In the genomic region with DNA sequence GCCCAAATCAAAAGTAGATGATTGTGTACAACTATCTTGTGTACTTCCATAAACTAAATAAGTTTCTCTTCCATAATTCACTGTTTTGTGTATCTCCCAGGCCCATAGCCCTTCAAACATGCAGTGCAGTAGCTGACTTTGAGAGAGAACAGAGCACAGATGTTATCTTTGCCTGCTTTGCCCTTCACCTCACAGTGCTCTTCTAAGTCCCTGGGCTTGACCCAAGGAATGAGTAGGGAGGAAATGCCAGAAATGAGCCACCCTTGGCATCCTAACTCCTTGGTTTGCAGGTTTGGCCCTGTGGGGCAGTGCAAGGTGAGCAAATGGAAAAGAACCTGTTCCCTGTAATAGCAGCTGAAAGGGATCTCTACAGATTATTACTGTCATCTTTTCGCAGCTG, we compare ENCODE assay signal across 1 cellular context.
TF ChIP-seq lines count a peak whose summit lies in the region.

No MANE protein-coding gene starts in this region.

TF ChIP-seq in SK-N-SH, 30 proteins besides CTCF, POLR2A, EP300 and RAD21 (continued from another document):
- TF ChIP-seq, protein P1, sequence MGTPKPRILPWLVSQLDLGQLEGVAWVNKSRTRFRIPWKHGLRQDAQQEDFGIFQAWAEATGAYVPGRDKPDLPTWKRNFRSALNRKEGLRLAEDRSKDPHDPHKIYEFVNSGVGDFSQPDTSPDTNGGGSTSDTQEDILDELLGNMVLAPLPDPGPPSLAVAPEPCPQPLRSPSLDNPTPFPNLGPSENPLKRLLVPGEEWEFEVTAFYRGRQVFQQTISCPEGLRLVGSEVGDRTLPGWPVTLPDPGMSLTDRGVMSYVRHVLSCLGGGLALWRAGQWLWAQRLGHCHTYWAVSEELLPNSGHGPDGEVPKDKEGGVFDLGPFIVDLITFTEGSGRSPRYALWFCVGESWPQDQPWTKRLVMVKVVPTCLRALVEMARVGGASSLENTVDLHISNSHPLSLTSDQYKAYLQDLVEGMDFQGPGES (IDR thresholded peaks at IDR 0.05; ENCODE audit: low read depth, low read length): no peak
- no peak for TF ChIP-seq FOXM1 (IDR thresholded peaks at IDR 0.05; ENCODE audit: low read depth)
- TF ChIP-seq, protein P2, sequence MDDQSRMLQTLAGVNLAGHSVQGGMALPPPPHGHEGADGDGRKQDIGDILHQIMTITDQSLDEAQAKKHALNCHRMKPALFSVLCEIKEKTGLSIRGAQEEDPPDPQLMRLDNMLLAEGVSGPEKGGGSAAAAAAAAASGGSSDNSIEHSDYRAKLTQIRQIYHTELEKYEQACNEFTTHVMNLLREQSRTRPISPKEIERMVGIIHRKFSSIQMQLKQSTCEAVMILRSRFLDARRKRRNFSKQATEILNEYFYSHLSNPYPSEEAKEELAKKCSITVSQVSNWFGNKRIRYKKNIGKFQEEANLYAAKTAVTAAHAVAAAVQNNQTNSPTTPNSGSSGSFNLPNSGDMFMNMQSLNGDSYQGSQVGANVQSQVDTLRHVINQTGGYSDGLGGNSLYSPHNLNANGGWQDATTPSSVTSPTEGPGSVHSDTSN (IDR thresholded peaks at IDR 0.05): peak; percentile 70
- TF ChIP-seq YY1 (IDR thresholded peaks at IDR 0.05; ENCODE audit: low read depth): no peak
- no peak for TF ChIP-seq SIN3A (IDR thresholded peaks at IDR 0.05; ENCODE audit: borderline replicate concordance, low read depth, low read length)
